Comparison of ENCODE assay signal across 8 cellular contexts in the genomic region with DNA sequence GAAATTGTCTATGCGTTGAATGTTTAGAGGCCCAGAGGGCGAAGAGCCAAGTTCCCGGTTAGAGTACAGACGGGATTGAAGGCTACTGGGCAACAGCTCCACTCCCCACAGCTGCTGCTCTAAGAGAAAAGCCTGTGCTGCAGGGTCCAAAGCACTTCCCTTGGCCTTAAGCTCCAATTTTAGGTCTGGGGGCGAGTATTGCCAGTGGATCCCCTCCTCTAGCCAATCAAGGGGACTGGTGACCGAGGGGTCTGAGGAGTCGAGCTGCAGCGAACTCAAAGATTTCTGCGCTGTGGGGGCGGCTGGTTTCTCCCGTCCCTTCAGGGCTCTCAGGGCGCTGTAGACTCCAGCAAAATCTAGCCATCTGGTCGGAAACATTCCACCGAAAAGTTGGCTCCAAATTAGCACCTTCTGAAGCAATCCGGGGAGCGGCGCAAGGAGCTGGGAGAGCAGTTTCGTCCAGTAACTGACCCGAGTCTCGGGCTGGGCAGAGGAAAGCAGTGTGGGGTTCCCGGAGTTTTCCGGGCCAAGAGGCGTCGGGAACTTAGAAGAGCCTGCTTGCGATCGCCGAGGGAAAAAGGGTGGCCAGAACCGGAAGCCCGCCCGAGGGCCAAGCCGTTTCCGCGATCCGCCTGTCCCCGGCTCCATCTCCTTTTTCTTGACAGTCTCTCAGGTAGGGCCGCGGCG. TPM values are rescaled to one million over a fixed set of nuclear protein-coding genes. Genes with fewer than 3 reads are reported as not detected.
DNase-seq lines count a peak whose midpoint lies in the region; ATAC-seq lines count a peak whose summit lies in the region.

No MANE protein-coding gene starts in this region.

- DNase-seq in DMS53 (lab: John Stamatoyannopoulos, UW) (peak; percentile 78), SW480 (ENCODE audit: low spot score) (peak; percentile 32), cerebellar cortex (ENCODE audit: low spot score) (peak; percentile 51), left colon (peak in 1 of 2 donors; percentile 58), GOT3 (lab: John Stamatoyannopoulos, UW) (no peak)
- peak; percentile 62 for DNase-seq in stimulated activated CD8-positive, alpha-beta memory T cell treated with anti-CD3 and anti-CD28 coated beads, Interleukin-4, amount 100 ng/mL, for 48 hours

- intact Hi-C loops in left colon (cut with DNase I, micrococcal nuclease), result no loop called here

- ATAC-seq in GM19328 (IDR thresholded peaks at IDR 0.05; ENCODE audit: unreplicated experiment) (peak; percentile 24), HG03354 (IDR thresholded peaks at IDR 0.05; ENCODE audit: poor library complexity, severe bottlenecking, unreplicated experiment) (peak; percentile 31), left colon (peak; percentile 49)

RNA-seq across cellular contexts. Expression of gene PPP1R15B, which starts 0.7 kb away (rescaled TPM):
- total RNA-seq in left colon, result 10 to 100 TPM; 61.4 to 72.2 TPM

RNA-seq across cellular contexts. Expression of gene PLEKHA6, which starts 51.2 kb away (rescaled TPM):
- total RNA-seq in left colon, result 100 to 1,000 TPM; 110 to 131 TPM
